ENCODE assay signal across 20 cellular contexts in the genomic region with DNA sequence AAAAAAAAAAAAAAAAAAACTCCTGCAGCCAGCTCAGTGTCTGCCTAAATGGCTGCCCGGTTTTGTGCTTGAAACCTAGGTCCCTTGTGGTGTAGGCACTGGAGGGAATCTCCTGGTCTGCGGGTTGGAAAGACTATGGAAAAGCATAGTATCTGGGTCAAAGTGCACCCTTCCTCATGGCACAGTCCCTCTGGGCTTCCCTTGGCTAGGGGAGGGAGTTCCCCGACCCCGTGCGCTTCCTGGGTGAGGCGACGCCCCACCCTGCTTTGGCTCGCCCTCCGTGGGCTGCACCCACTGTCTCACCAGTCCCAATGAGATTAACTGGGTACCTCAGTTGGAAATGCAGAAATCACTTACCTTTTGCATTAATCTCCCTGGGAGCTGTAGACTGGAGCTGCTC. TPM values are rescaled to one million over a fixed set of nuclear protein-coding genes. Genes with fewer than 3 reads are reported as not detected.
"Had no signal": no experiment of that assay in that cellular context is flagged by ENCODE, and none has a peak within 500 bp of the region (broad histone marks: within the 10 kb centered on the region; RNA-seq: fewer than 3 reads in every experiment).

No MANE protein-coding gene starts in this region.

- DNase-seq: activated CD4-positive, alpha-beta T cell treated with anti-CD3 and anti-CD28 coated beads, Interleukin-2, amount 50 U/mL, for 4 hours; activated CD8-positive, alpha-beta memory T cell treated with anti-CD3 and anti-CD28 coated beads, Interleukin-2, amount 10 ng/mL, durations not matched to agents 7 days and 5 days; activated gamma-delta T cell; activated naive CD8-positive, alpha-beta T cell treated with anti-CD3 and anti-CD28 coated beads for 36 hours; activated T-cell treated with anti-CD3 and anti-CD28 coated beads, Interleukin-2, amount 50 U/mL, for 4 hours; brain microvascular endothelial cell; esophagus squamous epithelium; foreskin fibroblast; glutamatergic neuron; tibial artery had no signal

- H3K9me3 Mint-ChIP-seq: activated naive CD8-positive, alpha-beta T cell treated with anti-CD3 and anti-CD28 coated beads for 36 hours; activated T-cell treated with anti-CD3 and anti-CD28 coated beads, Interleukin-2, amount 50 U/mL, for 4 hours had no signal

- H3K4me3 ChIP-seq: tibial artery had no signal

- FAIRE-seq: endometrium had no signal

- H3K4me1 ChIP-seq: parathyroid adenoma, tibial artery had no signal

- H3K27me3 ChIP-seq: brain microvascular endothelial cell had no signal

- H3K27ac Mint-ChIP-seq: activated CD8-positive, alpha-beta memory T cell treated with anti-CD3 and anti-CD28 coated beads, Interleukin-2, amount 10 ng/mL, durations not matched to agents 7 days and 5 days; activated naive CD8-positive, alpha-beta T cell treated with anti-CD3 and anti-CD28 coated beads for 36 hours had no signal

- H3K9ac ChIP-seq: parathyroid adenoma had no signal

- H3K9me3 ChIP-seq: esophagus squamous epithelium, tibial artery had no signal

- H3K27ac ChIP-seq: brain microvascular endothelial cell, esophagus squamous epithelium, parathyroid adenoma, skin epidermis, tibial artery had no signal

- H3K36me3 ChIP-seq: brain microvascular endothelial cell, esophagus squamous epithelium, tibial artery had no signal

- H3K4me3 Mint-ChIP-seq: activated CD8-positive, alpha-beta memory T cell treated with anti-CD3 and anti-CD28 coated beads, Interleukin-2, amount 10 ng/mL, durations not matched to agents 7 days and 5 days; activated naive CD8-positive, alpha-beta T cell treated with anti-CD3 and anti-CD28 coated beads for 36 hours; activated T-cell treated with anti-CD3 and anti-CD28 coated beads, Interleukin-2, amount 50 U/mL, for 4 hours had no signal

- H3K4me1 Mint-ChIP-seq: activated CD8-positive, alpha-beta memory T cell treated with anti-CD3 and anti-CD28 coated beads, Interleukin-2, amount 10 ng/mL, durations not matched to agents 7 days and 5 days; activated naive CD8-positive, alpha-beta T cell treated with anti-CD3 and anti-CD28 coated beads for 36 hours had no signal

- H2AFZ ChIP-seq: parathyroid adenoma had no signal

- H3K36me3 Mint-ChIP-seq: activated CD8-positive, alpha-beta memory T cell treated with anti-CD3 and anti-CD28 coated beads, Interleukin-2, amount 10 ng/mL, durations not matched to agents 7 days and 5 days; activated naive CD8-positive, alpha-beta T cell treated with anti-CD3 and anti-CD28 coated beads for 36 hours had no signal

- ATAC-seq: activated CD4-positive, CD25-positive, alpha-beta regulatory T cell treated with anti-CD3 and anti-CD28 coated beads, Interleukin-2, amount 50 U/mL, for 24 hours; activated CD8-positive, alpha-beta memory T cell treated with anti-CD3 and anti-CD28 coated beads, Interleukin-2, amount 10 ng/mL, durations not matched to agents 7 days and 5 days; activated T-cell treated with anti-CD3 and anti-CD28 coated beads, Interleukin-2, amount 50 U/mL, for 4 hours had no signal

- H3K79me2 ChIP-seq: parathyroid adenoma had no signal

RNA-seq across cellular contexts. Expression of a gene that starts 14.3 kb away (rescaled TPM):
- total RNA-seq: activated CD8-positive, alpha-beta memory T cell treated with anti-CD3 and anti-CD28 coated beads, Interleukin-2, amount 10 ng/mL, durations not matched to agents 7 days and 5 days; activated naive CD8-positive, alpha-beta T cell treated with anti-CD3 and anti-CD28 coated beads for 36 hours; activated T-cell treated with anti-CD3 and anti-CD28 coated beads, Interleukin-2, amount 50 U/mL, for 4 hours; cerebellum; dermis microvascular lymphatic vessel endothelial cell; esophagus squamous epithelium; kidney epithelial cell; lower leg skin; myocyte; T-helper 2 cell treated with Interferon-gamma antibody and Interleukin-4, amounts not matched to agents 100 ng/mL and 5 ng/mL, for 36 hours had no signal
